24 cellular contexts compared by ENCODE assay signal in genomic region chr15:41847981-41848380, GRCh38. TPM values are rescaled to one million over a fixed set of nuclear protein-coding genes. Genes with fewer than 3 reads are reported as not detected.
A peak's percentile ranks its signal among the peaks of the same experiment; 100 is the strongest.
DNase-seq lines count a peak whose midpoint lies in the region; ATAC-seq and TF ChIP-seq lines count a peak whose summit lies in the region.
"Had no signal": no experiment of that assay in that cellular context is flagged by ENCODE, and none has a peak within 500 bp of the region (broad histone marks: within the 10 kb centered on the region; RNA-seq: fewer than 3 reads in every experiment).

No MANE protein-coding gene starts in this region.

- no peak overlapping the region for H3K14ac ChIP-seq in IMR-90 (replicated peaks; ENCODE audit: low read depth, low read length)

- H4K8ac ChIP-seq in IMR-90 (ENCODE audit: low read depth in 2 of 2, low read length in 2 of 2) = no peak overlapping the region

- no peak for DNase-seq in activated T-cell treated with anti-CD3 and anti-CD28 coated beads, Interleukin-2, amount 50 U/mL, for 24 hours
- DNase-seq in activated T-cell treated with anti-CD3 and anti-CD28 coated beads, Interleukin-2, amount 50 U/mL, for 4 hours = no peak
- DNase-seq in IMR-90 (no peak), cerebellar cortex (ENCODE audit: low spot score) (peak; percentile 90), coronary artery (ENCODE audit: low spot score) (no peak), A172 (ENCODE audit: low spot score) (no peak)
- DNase-seq: AML-193; Caco-2; CD8-positive, alpha-beta T cell; DMS79; EL; Kasumi-1; NCI-H1092 treated with DMSO at 0.1 percent for 48 hours; NCI-H1436; NCI-H1930; NCI-H2107; NCI-H446 treated with DMSO at 0.1 percent for 48 hours; NCI-H69; SK-N-SH; SW 1271 had no signal

- no peak overlapping the region for H4K5ac ChIP-seq in IMR-90 (ENCODE audit: low read depth, low read length)

- H3K4me2 ChIP-seq in IMR-90 (ENCODE audit: low read depth, low read length) = no peak overlapping the region
- H3K4me2 ChIP-seq: A549, SK-N-SH had no signal

- BruUV-seq in IMR-90 (replicated peaks; lab: Mats Ljungman, UMichigan) = no TSS peak

- no peaks in the 10 kb centered on the region for H3K9me3 Mint-ChIP-seq in activated T-cell treated with anti-CD3 and anti-CD28 coated beads, Interleukin-2, amount 50 U/mL, for 24 hours
- no peaks in the 10 kb centered on the region for H3K9me3 Mint-ChIP-seq in activated T-cell treated with anti-CD3 and anti-CD28 coated beads, Interleukin-2, amount 50 U/mL, for 4 hours
- H3K9me3 Mint-ChIP-seq: CD8-positive, alpha-beta T cell had no signal

- intact Hi-C loops in IMR-90 (cut with micrococcal nuclease) = no loop called here

- in situ Hi-C loops in IMR-90 (cut with MboI; ENCODE audit: low sequenced_read_pairs) = no loop called here

- no peak for ATAC-seq in activated T-cell treated with anti-CD3 and anti-CD28 coated beads, Interleukin-2, amount 50 U/mL, for 4 hours
- ATAC-seq in IMR-90 (ENCODE audit: low read depth) (no peak), GM19463 (IDR thresholded peaks at IDR 0.05; ENCODE audit: unreplicated experiment) (no peak)
- ATAC-seq: A549, HepG2, K562 had no signal

- peak overlapping the region; percentile 53 for H3K27ac Mint-ChIP-seq in activated T-cell treated with anti-CD3 and anti-CD28 coated beads, Interleukin-2, amount 50 U/mL, for 24 hours
- H3K27ac Mint-ChIP-seq: CD8-positive, alpha-beta T cell had no signal

- H3K56ac ChIP-seq in IMR-90 (ENCODE audit: extremely low read depth, insufficient read depth, low read length) = no peak overlapping the region

- no peak overlapping the region for H2AK5ac ChIP-seq in IMR-90 (ENCODE audit: low read depth, low read length)

- H2BK20ac ChIP-seq in IMR-90 (ENCODE audit: low read depth, low read length) = no peak overlapping the region

- no peaks in the 10 kb centered on the region for H3K27me3 Mint-ChIP-seq in activated T-cell treated with anti-CD3 and anti-CD28 coated beads, Interleukin-2, amount 50 U/mL, for 24 hours
- H3K27me3 Mint-ChIP-seq in activated T-cell treated with anti-CD3 and anti-CD28 coated beads, Interleukin-2, amount 50 U/mL, for 4 hours (ENCODE audit: low read depth) = no peaks in the 10 kb centered on the region

- H3K9me1 ChIP-seq in IMR-90 (ENCODE audit: insufficient read depth, low read length) = no peaks in the 10 kb centered on the region

- no peak for TF ChIP-seq RAD21 in IMR-90 (IDR thresholded peaks at IDR 0.05; ENCODE audit: low read length)

- no peak overlapping the region for H3K4me3 ChIP-seq in IMR-90 (ENCODE audit: insufficient read depth, low read depth, low read length)
- H3K4me3 ChIP-seq in coronary artery = no peak overlapping the region
- H3K4me3 ChIP-seq: A549, K562 had no signal

- peaks cover 17% of the 10 kb centered on the region for H3K36me3 ChIP-seq in IMR-90 (ENCODE audit: control insufficient read depth, insufficient read depth, low read length)

- no peaks in the 10 kb centered on the region for H3K9me3 ChIP-seq in IMR-90 (ENCODE audit: control insufficient read depth, insufficient read depth, low read length)
- H3K9me3 ChIP-seq: A549, Caco-2, SK-N-SH had no signal

- TF ChIP-seq POLR2A in IMR-90 (IDR thresholded peaks at IDR 0.05; ENCODE audit: low read depth, low read length) = no peak

- no peak overlapping the region for H3K4ac ChIP-seq in IMR-90 (ENCODE audit: low read depth, low read length)

- H3K23ac ChIP-seq in IMR-90 (ENCODE audit: low read depth, low read length) = no peak overlapping the region

- no peak overlapping the region for H4K91ac ChIP-seq in IMR-90 (ENCODE audit: insufficient read depth, low read depth, low read length)

- no peak overlapping the region for H3K18ac ChIP-seq in IMR-90 (ENCODE audit: low read depth, low read length)

- no peaks in the 10 kb centered on the region for H3K79me1 ChIP-seq in IMR-90 (ENCODE audit: low read depth in 1 of 2, low read length in 2 of 2)

- no peaks in the 10 kb centered on the region; the same call in 1 of the 2 replicates for H3K4me1 ChIP-seq in IMR-90 (ENCODE audit: control insufficient read depth, insufficient read depth, low read length)
- H3K4me1 ChIP-seq: A549, Caco-2 had no signal

- H4K20me1 ChIP-seq in IMR-90 (ENCODE audit: insufficient read depth, low read length) = no peaks in the 10 kb centered on the region

- CTCF ChIA-PET in IMR-90 (lab: Yijun Ruan, JAX) = no interaction called here

- TF ChIP-seq CTCF in IMR-90 (conservative IDR thresholded peaks at IDR 0.05; ENCODE audit: low read depth, low read length) (no peak), coronary artery (IDR thresholded peaks at IDR 0.05) (no peak)

- H3K27ac ChIP-seq in IMR-90 (ENCODE audit: insufficient read depth, low read length) = no peak overlapping the region
- H3K27ac ChIP-seq in coronary artery = no peak overlapping the region
- H3K27ac ChIP-seq: A549 had no signal

- peaks cover 5% of the 10 kb centered on the region; the same call in 1 of the 2 replicates for H3K27me3 ChIP-seq in IMR-90 (ENCODE audit: control insufficient read depth, insufficient read depth, low read length)

- H3K36me3 Mint-ChIP-seq in activated T-cell treated with anti-CD3 and anti-CD28 coated beads, Interleukin-2, amount 50 U/mL, for 24 hours (ENCODE audit: low read depth) = peaks cover 52% of the 10 kb centered on the region
- H3K36me3 Mint-ChIP-seq in activated T-cell treated with anti-CD3 and anti-CD28 coated beads, Interleukin-2, amount 50 U/mL, for 4 hours (ENCODE audit: insufficient read depth) = peaks cover 12% of the 10 kb centered on the region

- H2AK9ac ChIP-seq in IMR-90 (replicated peaks; ENCODE audit: low read depth, low read length, poor library complexity) = no peak overlapping the region

- no peak overlapping the region for H2BK120ac ChIP-seq in IMR-90 (ENCODE audit: low read depth, low read length)

- H3K4me1 Mint-ChIP-seq in activated T-cell treated with anti-CD3 and anti-CD28 coated beads, Interleukin-2, amount 50 U/mL, for 24 hours (ENCODE audit: low read depth) = peaks cover 8% of the 10 kb centered on the region
- H3K4me1 Mint-ChIP-seq in activated T-cell treated with anti-CD3 and anti-CD28 coated beads, Interleukin-2, amount 50 U/mL, for 4 hours (ENCODE audit: low read depth) = no peaks in the 10 kb centered on the region

- POLR2A ChIA-PET in IMR-90 (lab: Charles Lee; ENCODE audit: unreplicated experiment) = no interaction called here

- H3K4me3 Mint-ChIP-seq in activated T-cell treated with anti-CD3 and anti-CD28 coated beads, Interleukin-2, amount 50 U/mL, for 24 hours = no peak overlapping the region
- H3K4me3 Mint-ChIP-seq in activated T-cell treated with anti-CD3 and anti-CD28 coated beads, Interleukin-2, amount 50 U/mL, for 4 hours = no peak overlapping the region
- H3K4me3 Mint-ChIP-seq: CD8-positive, alpha-beta T cell had no signal

- H3K9ac ChIP-seq in IMR-90 (ENCODE audit: low read depth, low read length) = no peak overlapping the region
- H3K9ac ChIP-seq: SK-N-SH had no signal

- H2BK15ac ChIP-seq in IMR-90 (ENCODE audit: low read depth, low read length) = no peak overlapping the region

- no peak overlapping the region for H2BK5ac ChIP-seq in IMR-90 (ENCODE audit: low read depth, low read length, poor library complexity, severe bottlenecking)

- dilution Hi-C loops in IMR-90 (cut with HindIII; ENCODE audit: low sequenced_read_pairs, unreplicated experiment) = no loop called here

- H2AFZ ChIP-seq in IMR-90 (replicated peaks; ENCODE audit: low read length, poor library complexity) = peak overlapping the region; percentile 14

- 100% methylated on average over 6 of the region's 9 CpGs; no CpG with 5 or more reads in 1 of the 2 experiments for WGBS in IMR-90 (ENCODE audit: extremely low coverage in 2 of 2, insufficient read length in 1 of 2), 2 experiments

TF ChIP-seq in IMR-90, 13 proteins besides CTCF, POLR2A, EP300 and RAD21 (continues in another document):
- TF ChIP-seq MAFK (IDR thresholded peaks at IDR 0.05; ENCODE audit: low read depth, low read length) = no peak
- TF ChIP-seq USF2 (IDR thresholded peaks at IDR 0.05; ENCODE audit: low read depth, low read length) = no peak
- no peak for TF ChIP-seq MAZ (IDR thresholded peaks at IDR 0.05; ENCODE audit: borderline replicate concordance, low read depth, low read length)
- TF ChIP-seq CEBPB (IDR thresholded peaks at IDR 0.05; ENCODE audit: low read depth, low read length) = no peak
- TF ChIP-seq FOS (IDR thresholded peaks at IDR 0.05; ENCODE audit: low read depth, low read length) = no peak
- TF ChIP-seq MXI1 (IDR thresholded peaks at IDR 0.05; ENCODE audit: borderline replicate concordance, low read depth, low read length) = no peak
- TF ChIP-seq RCOR1 (IDR thresholded peaks at IDR 0.05; ENCODE audit: insufficient replicate concordance, low read length) = no peak
- TF ChIP-seq RFX5 (IDR thresholded peaks at IDR 0.05; ENCODE audit: low read depth, low read length) = no peak

RNA-seq across cellular contexts. Expression of gene PLA2G4B, which starts 9.3 kb away (rescaled TPM):
- total RNA-seq in activated T-cell treated with anti-CD3 and anti-CD28 coated beads, Interleukin-2, amount 50 U/mL, for 4 hours = 1 to 10 TPM; 3.6 to 5.5 (median 4.9) TPM
- total RNA-seq in IMR-90 (2012; rRNA removed) = under 0.01 and 0.18 TPM in 2 replicates
- 3.1 and 5.8 TPM in 2 replicates for polyA plus RNA-seq in IMR-90 (2012; rRNA removed)
- 0.90 and 1.6 TPM in 2 replicates for polyA plus RNA-seq in IMR-90 (2012; cell fraction: cytosol; rRNA removed)
- 31.6 and 69.2 TPM in 2 replicates for polyA plus RNA-seq in IMR-90 (2012; cell fraction: nucleus; rRNA removed; ENCODE audit: low replicate concordance)
- total RNA-seq in A172 (2014; rRNA removed; shearing (Covaris generic)) = 0.57 and 0.84 TPM in 2 replicates

RNA-seq across cellular contexts. Expression of gene JMJD7, which starts 20.1 kb away (rescaled TPM):
- total RNA-seq in activated T-cell treated with anti-CD3 and anti-CD28 coated beads, Interleukin-2, amount 50 U/mL, for 4 hours = 10 to 100 TPM in 1 of 3 donors, 1 to 10 TPM in 2; 8.4 to 11.7 (median 8.8) TPM
- 3.6 and 5.0 TPM in 2 replicates for total RNA-seq in IMR-90 (2012; rRNA removed)
- polyA plus RNA-seq in IMR-90 (2012; rRNA removed) = 6.3 and 8.1 TPM in 2 replicates
- 7.9 and 8.2 TPM in 2 replicates for polyA plus RNA-seq in IMR-90 (2012; cell fraction: cytosol; rRNA removed)
- 12.6 and 22.4 TPM in 2 replicates for polyA plus RNA-seq in IMR-90 (2012; cell fraction: nucleus; rRNA removed; ENCODE audit: low replicate concordance)
- total RNA-seq in A172 (2014; rRNA removed; shearing (Covaris generic)) = 2.2 and 2.5 TPM in 2 replicates

RNA-seq across cellular contexts. Expression of gene SPTBN5, which starts 45.9 kb away (rescaled TPM):
- total RNA-seq in activated T-cell treated with anti-CD3 and anti-CD28 coated beads, Interleukin-2, amount 50 U/mL, for 4 hours = under 1 TPM; 0.16 to 0.69 (median 0.46) TPM
- total RNA-seq in IMR-90 (2012; rRNA removed) = under 0.01 TPM in 2 replicates
- polyA plus RNA-seq in IMR-90 (2012; rRNA removed) = 0.37 and 0.38 TPM in 2 replicates
- polyA plus RNA-seq in IMR-90 (2012; cell fraction: cytosol; rRNA removed) = 0.10 and 0.12 TPM in 2 replicates
- 2.3 and 3.5 TPM in 2 replicates for polyA plus RNA-seq in IMR-90 (2012; cell fraction: nucleus; rRNA removed; ENCODE audit: low replicate concordance)
- total RNA-seq in A172 (2014; rRNA removed; shearing (Covaris generic)) = 0.16 and 0.22 TPM in 2 replicates
- polyA plus RNA-seq: K562 had no signal
